In genomic region chr9:71604197-71605063, GRCh38 we compare ENCODE assay signal across 8 cellular contexts.
DNase-seq lines count a peak whose midpoint lies in the region; ATAC-seq and TF ChIP-seq lines count a peak whose summit lies in the region.

No MANE protein-coding gene starts in this region.

- no peaks in the 10 kb centered on the region for H3K4me1 Mint-ChIP-seq in CD4-positive, alpha-beta memory T cell
- H3K4me1 Mint-ChIP-seq in activated T-cell treated with anti-CD3 and anti-CD28 coated beads, Interleukin-2, amount 50 U/mL, for 72 hours (ENCODE audit: low read depth) = no peaks in the 10 kb centered on the region

- no peaks in the 10 kb centered on the region for H4K20me1 ChIP-seq in PC-3 (ENCODE audit: low read length)

- 59 to 61% methylated on average over 5 of the region's 5 CpGs for WGBS in thyroid gland, 2 donors

- no peaks in the 10 kb centered on the region for H3K9me3 ChIP-seq in CD4-positive, alpha-beta memory T cell (ENCODE audit: control insufficient read depth in 1 of 2, low read length in 2 of 2)
- H3K9me3 ChIP-seq in PC-3 (ENCODE audit: low read length) (no peaks in the 10 kb centered on the region), thyroid gland (no peaks in the 10 kb centered on the region)

- no peak overlapping the region for H3K4me3 ChIP-seq in CD4-positive, alpha-beta memory T cell (ENCODE audit: low read length in 2 of 2)
- H3K4me3 ChIP-seq in PC-3 (ENCODE audit: low read length) (no peak overlapping the region), thyroid gland (replicated peaks in 1 of 3) (no peak overlapping the region)

- H3K36me3 Mint-ChIP-seq in CD4-positive, alpha-beta memory T cell = no peaks in the 10 kb centered on the region
- H3K36me3 Mint-ChIP-seq in activated T-cell treated with anti-CD3 and anti-CD28 coated beads, Interleukin-2, amount 50 U/mL, for 72 hours (ENCODE audit: insufficient read depth in 2 of 2) = no peaks in the 10 kb centered on the region

- no peaks in the 10 kb centered on the region for H3F3A ChIP-seq in PC-3 (ENCODE audit: low read length, unreplicated experiment)

- H3K9ac ChIP-seq in PC-3 (ENCODE audit: low read length) = no peak overlapping the region

- no peaks in the 10 kb centered on the region for H3K9me2 ChIP-seq in PC-3 (replicated peaks; ENCODE audit: low read length)

- peak; percentile 73 to 79 (median 75) for DNase-seq in CD4-positive, alpha-beta memory T cell
- DNase-seq in HK-2 (ENCODE audit: unreplicated experiment) = peak; percentile 21
- DNase-seq in PC-3 = peak; percentile 66
- peak; percentile 78 to 84 for DNase-seq in activated T-cell treated with anti-CD3 and anti-CD28 coated beads, Interleukin-2, amount 50 U/mL, for 72 hours
- peak; percentile 60 for DNase-seq in fibroblast of the conjunctiva (ENCODE audit: low read depth)
- DNase-seq in omental fat pad (ENCODE audit: low spot score) = peak; percentile 71
- DNase-seq in thyroid gland = peak; percentile 77 to 87

- CTCF ChIA-PET in CD4-positive, alpha-beta memory T cell (lab: Charles Lee; ENCODE audit: partially characterized antibody) = interaction anchor here (0.6 to 5.1 kb wide), 46 partner anchors 9 to 667 kb away, joined by 3 to 71 read pairs (median 4); partner anchors contain the start of genes ABHD17B, C9orf85 and CEMIP2
- CTCF ChIA-PET in PC-3 (lab: Charles Lee) = no interaction called here

- TF ChIP-seq CTCF in PC-3 (conservative IDR thresholded peaks at IDR 0.05; ENCODE audit: low read depth, low read length) (peak; percentile 86), omental fat pad (IDR thresholded peaks at IDR 0.05) (peak in 1 of 3 donors; percentile 35), thyroid gland (IDR thresholded peaks at IDR 0.05) (peak; percentile 32 to 81 (median 74))

- H3K4me2 ChIP-seq in PC-3 (ENCODE audit: low read length) = no peak overlapping the region

- no peaks in the 10 kb centered on the region for H3K79me2 ChIP-seq in PC-3 (ENCODE audit: low read length)

- no peak for TF ChIP-seq POLR2A in thyroid gland (IDR thresholded peaks at IDR 0.05)

- ATAC-seq in GM19438 (IDR thresholded peaks at IDR 0.05; ENCODE audit: low read depth, unreplicated experiment) (peak; percentile 81), PC-3 (peak; percentile 74), omental fat pad (ENCODE audit: low FRiP score) (peak; percentile 82)
- ATAC-seq in activated T-cell treated with anti-CD3 and anti-CD28 coated beads, Interleukin-2, amount 50 U/mL, for 72 hours (replicated peaks in 1 of 2) = peak; percentile 78 to 82

- H3K27ac Mint-ChIP-seq in CD4-positive, alpha-beta memory T cell = no peak overlapping the region
- H3K27ac Mint-ChIP-seq in activated T-cell treated with anti-CD3 and anti-CD28 coated beads, Interleukin-2, amount 50 U/mL, for 72 hours = no peak overlapping the region

- no peak overlapping the region for H2AFZ ChIP-seq in PC-3 (ENCODE audit: low read length)

- intact Hi-C loops in CD4-positive, alpha-beta memory T cell (cut with micrococcal nuclease) = loop anchor here (1.0 to 10.0 kb wide), 7 partner anchors 112 to 668 kb away; partner anchors contain the start of genes ABHD17B and C9orf85
- intact Hi-C loops in PC-3 (cut with micrococcal nuclease) (loop anchor here (1.0 to 5.0 kb wide), 5 partner anchors 30 to 203 kb away; no protein-coding TSS in a partner anchor), thyroid gland (cut with DNase I) (loop anchor here (5.0 kb wide), 1 partner anchor 163 kb away; the partner anchor contains the start of gene CEMIP2)

- H3K4me3 Mint-ChIP-seq in CD4-positive, alpha-beta memory T cell = no peak overlapping the region
- H3K4me3 Mint-ChIP-seq in activated T-cell treated with anti-CD3 and anti-CD28 coated beads, Interleukin-2, amount 50 U/mL, for 72 hours = no peak overlapping the region

- no peaks in the 10 kb centered on the region for H3K27me3 ChIP-seq in CD4-positive, alpha-beta memory T cell (ENCODE audit: insufficient read depth, low read length)
- H3K27me3 ChIP-seq in PC-3 (ENCODE audit: low read length) (no peaks in the 10 kb centered on the region), thyroid gland (no peaks in the 10 kb centered on the region)

- H3K36me3 ChIP-seq in CD4-positive, alpha-beta memory T cell (ENCODE audit: insufficient read depth, low read length) = no peaks in the 10 kb centered on the region
- H3K36me3 ChIP-seq in PC-3 (ENCODE audit: low read depth, low read length) (no peaks in the 10 kb centered on the region; the same call in 1 of the 2 replicates), thyroid gland (no peaks in the 10 kb centered on the region)

- BruUV-seq in PC-3 (replicated peaks; lab: Mats Ljungman, UMichigan) = no TSS peak

- H3K9me3 Mint-ChIP-seq in CD4-positive, alpha-beta memory T cell = no peaks in the 10 kb centered on the region
- no peaks in the 10 kb centered on the region for H3K9me3 Mint-ChIP-seq in activated T-cell treated with anti-CD3 and anti-CD28 coated beads, Interleukin-2, amount 50 U/mL, for 72 hours

- no peak overlapping the region for H3K27ac ChIP-seq in CD4-positive, alpha-beta memory T cell (ENCODE audit: low read depth, low read length)
- H3K27ac ChIP-seq in PC-3 (ENCODE audit: low read length) (no peak overlapping the region), thyroid gland (no peak overlapping the region)

- H3K27me3 Mint-ChIP-seq in CD4-positive, alpha-beta memory T cell = no peaks in the 10 kb centered on the region
- H3K27me3 Mint-ChIP-seq in activated T-cell treated with anti-CD3 and anti-CD28 coated beads, Interleukin-2, amount 50 U/mL, for 72 hours (ENCODE audit: low read depth) = no peaks in the 10 kb centered on the region

- no peaks in the 10 kb centered on the region for H3K4me1 ChIP-seq in CD4-positive, alpha-beta memory T cell (ENCODE audit: insufficient read depth, low read length)
- no peaks in the 10 kb centered on the region for H3K4me1 ChIP-seq in PC-3 (ENCODE audit: insufficient read depth, low read length)
- no peaks in the 10 kb centered on the region for H3K4me1 ChIP-seq in thyroid gland

- POLR2A ChIA-PET in CD4-positive, alpha-beta memory T cell (lab: Charles Lee; ENCODE audit: partially characterized antibody) = interaction anchor here (0.5 to 1.5 kb wide), 2 partner anchors 159 to 420 kb away, joined by 3 to 4 read pairs; no protein-coding TSS in a partner anchor
- POLR2A ChIA-PET in PC-3 (lab: Charles Lee; ENCODE audit: unreplicated experiment) = interaction anchor here (0.7 kb wide), 1 partner anchor 43 kb away, joined by 3 read pairs; no protein-coding TSS in a partner anchor

Comparison
In these comparisons a context has a peak if more than half of its experiments do, and no peak if none do; other contexts are left out.
1. DNase-seq: peak in every context shown above with its lines; median percentile 82 in thyroid gland; 81 in activated T-cell treated with anti-CD3 and anti-CD28 coated beads, Interleukin-2, amount 50 U/mL, for 72 hours; 75 in CD4-positive, alpha-beta memory T cell; 71 in omental fat pad; 66 in PC-3; 60 in fibroblast of the conjunctiva; 21 in HK-2.